8 cellular contexts compared by ENCODE assay signal in genomic region chr5:149564542-149565140, GRCh38. TPM values are rescaled to one million over a fixed set of nuclear protein-coding genes. Genes with fewer than 3 reads are reported as not detected.
DNase-seq lines count a peak whose midpoint lies in the region; ATAC-seq, FAIRE-seq and TF ChIP-seq lines count a peak whose summit lies in the region.
"Not testable (repeated sequence)": the region's sequence is repeated elsewhere in the genome, so short reads cannot be mapped to it uniquely, and the experiment has no call there.

No MANE protein-coding gene starts in this region.

- ATAC-seq in GM18870 (IDR thresholded peaks at IDR 0.05; ENCODE audit: unreplicated experiment) (peak; percentile 90), HG02885 (IDR thresholded peaks at IDR 0.05; ENCODE audit: poor library complexity, unreplicated experiment) (peak; percentile 93), GM12878 (peak; percentile 98), left ventricle myocardium superior (peak; percentile 82), psoas muscle (peak; percentile 76 to 84 (median 82))

- H3K4me3 ChIP-seq in BE2C (ENCODE audit: low read depth, low read length); GM12878; psoas muscle: not testable (repeated sequence)

- H3K9me3 ChIP-seq in BE2C; GM12878 (replicated peaks; ENCODE audit: control insufficient read depth, insufficient read depth, low read length); psoas muscle: not testable (repeated sequence)

- H3K9ac ChIP-seq in GM12878 (ENCODE audit: control insufficient read depth, insufficient read depth, low read length) = not testable (repeated sequence)

- 74% methylated on average over 15 of the region's 15 CpGs for WGBS in GM12878 (ENCODE audit: insufficient coverage, insufficient replicate concordance, low lambda C conversion rate, missing lambda C conversion rate)
- 55 to 61% (median 57%) methylated on average over 15 of the region's 15 CpGs for WGBS in psoas muscle, 3 donors

- H3K4me2 ChIP-seq in GM12878 (ENCODE audit: control insufficient read depth, insufficient read depth) = not testable (repeated sequence)

- not testable (repeated sequence) for TF ChIP-seq EP300 in GM12878 (IDR thresholded peaks at IDR 0.05; ENCODE audit: borderline replicate concordance in 1 of 2, control insufficient read depth in 1 of 2, low read depth in 2 of 2, low read length in 2 of 2)

- SMC1A ChIA-PET in GM12878 (lab: Charles Lee; ENCODE audit: uncharacterized antibody, unreplicated experiment) = interaction anchor here (0.6 to 4.6 kb wide), 15 partner anchors 13 to 192 kb away, joined by 3 to 37 read pairs (median 4); partner anchors contain the start of gene IL17B

- H4K20me1 ChIP-seq in GM12878 (ENCODE audit: control insufficient read depth, insufficient read depth) = not testable (repeated sequence)

- CTCF ChIA-PET in RWPE1 (lab: Yijun Ruan, JAX) (interaction anchor here (0.5 to 3.0 kb wide), 22 partner anchors 39 to 713 kb away, joined by 3 to 10 read pairs (median 4); no protein-coding TSS in a partner anchor), GM12878 (lab: Yijun Ruan, JAX) (interaction anchor here (0.5 to 4.1 kb wide), 38 partner anchors 9 to 529 kb away, joined by 3 to 64 read pairs (median 4); partner anchors contain the start of genes CSNK1A1 and PCYOX1L)

- H2AFZ ChIP-seq in GM12878 (ENCODE audit: control insufficient read depth, low read depth, low read length) = not testable (repeated sequence)

- H3K79me2 ChIP-seq in GM12878 (ENCODE audit: control insufficient read depth, insufficient read depth, low read length) = not testable (repeated sequence)

- H3K27me3 ChIP-seq in BE2C; GM12878 (replicated peaks in 1 of 2; ENCODE audit: control insufficient read depth in 2 of 2, insufficient read depth in 2 of 2, low read length in 1 of 2); psoas muscle (ENCODE audit: insufficient read depth in 3 of 3, low read length in 2 of 3): not testable (repeated sequence)

- not testable (repeated sequence) for BruUV-seq in GM12878 (replicated peaks; lab: Mats Ljungman, UMichigan)

- not testable (repeated sequence) for TF ChIP-seq POLR2A in GM12878 (IDR thresholded peaks at IDR 0.05; ENCODE audit: low read depth, low read length)

- not testable (repeated sequence) for H3K4me1 ChIP-seq in BE2C; GM12878 (ENCODE audit: control insufficient read depth, insufficient read depth, low read length)
- H3K4me1 ChIP-seq in psoas muscle = peaks cover 31% of the 10 kb centered on the region

- TF ChIP-seq CTCF in BE2C (IDR thresholded peaks at IDR 0.05; ENCODE audit: low read depth, low read length) (peak; percentile 59), RWPE1 (conservative IDR thresholded peaks at IDR 0.05; ENCODE audit: low read depth) (peak; percentile 78), GM12878 (IDR thresholded peaks at IDR 0.05 in 2 of 3, conservative IDR thresholded peaks at IDR 0.05 in 1 of 3; ENCODE audit: control insufficient read depth in 2 of 3, extremely low read depth in 1 of 3, insufficient read depth in 1 of 3, low read depth in 3 of 3, low read length in 3 of 3) (peak; percentile 44 to 75 (median 59); a peak in 5 of 6 replicates), psoas muscle (IDR thresholded peaks at IDR 0.05) (peak; percentile 70)

- RAD21 ChIA-PET in GM12878 (lab: Charles Lee; ENCODE audit: unreplicated experiment) = interaction anchor here (0.6 to 4.8 kb wide), 16 partner anchors 15 to 247 kb away, joined by 3 to 39 read pairs (median 4); no protein-coding TSS in a partner anchor

- TF ChIP-seq RAD21 in GM12878 (IDR thresholded peaks at IDR 0.05; ENCODE audit: insufficient read depth, low read depth, low read length) = peak; percentile 78

- peak; percentile 29 for DNase-seq in BE2C
- DNase-seq in NCI-H1048 (lab: John Stamatoyannopoulos, UW) = peak; percentile 66
- peak; percentile 82 for DNase-seq in RWPE1 (ENCODE audit: low spot score)
- DNase-seq in GM12878 (ENCODE audit: low read depth, low spot score) = peak; percentile 42
- DNase-seq in left ventricle myocardium superior, psoas muscle: not testable (repeated sequence)

- POLR2A ChIA-PET in RWPE1 (lab: Yijun Ruan, JAX; ENCODE audit: low non-redundant PET) = not testable (repeated sequence)
- POLR2A ChIA-PET in GM12878 (lab: Charles Lee) = interaction anchor here (1.1 kb wide), 1 partner anchor 14 kb away, joined by 3 read pairs; no protein-coding TSS in a partner anchor

- in situ Hi-C loops in GM12878 (cut with MboI) = loop anchor here (5.0 kb wide), 1 partner anchor 122 kb away; no protein-coding TSS in a partner anchor

- intact Hi-C loops in GM12878 (cut with micrococcal nuclease; ENCODE audit: unreplicated experiment) (loop anchor here (1.0 to 2.0 kb wide), 4 partner anchors 122 to 246 kb away; no protein-coding TSS in a partner anchor), left ventricle myocardium superior (cut with micrococcal nuclease) (loop anchor here (5.0 to 10.0 kb wide), 2 partner anchors 127 to 180 kb away; no protein-coding TSS in a partner anchor), psoas muscle (cut with DNase I) (loop anchor here in 1 of 2 donors (5.0 kb wide), 2 partner anchors 122 to 182 kb away; no protein-coding TSS in a partner anchor)

- not testable (repeated sequence) for H3K36me3 ChIP-seq in BE2C; GM12878 (ENCODE audit: control insufficient read depth in 2 of 2, insufficient read depth in 2 of 2, low read length in 1 of 2); psoas muscle (ENCODE audit: insufficient read depth in 1 of 2, low read depth in 1 of 2)

- peak; percentile 100 for FAIRE-seq in GM12878 (lab: Jason Lieb, UNC)

- H3K27ac ChIP-seq in RWPE1 = peak overlapping the region; percentile 72
- not testable (repeated sequence) for H3K27ac ChIP-seq in GM12878 (ENCODE audit: control insufficient read depth, insufficient read depth)
- H3K27ac ChIP-seq in psoas muscle = peak overlapping the region; percentile 27

TF ChIP-seq in GM12878, 131 proteins besides CTCF, POLR2A, EP300 and RAD21:
- peak; percentile 65; the same call in 1 of the 2 replicates for TF ChIP-seq SMC3 (IDR thresholded peaks at IDR 0.05; ENCODE audit: borderline replicate concordance, low read length)
- TF ChIP-seq POU2F2 (IDR thresholded peaks at IDR 0.05; ENCODE audit: borderline replicate concordance, low read depth, low read length) = 0 out of 3 replicates have a peak, but pooled peaks have one; percentile 21

RNA-seq across cellular contexts. Expression of gene CSNK1A1, which starts 13.4 kb away (rescaled TPM):
- polyA plus RNA-seq in BE2C (2012; ENCODE audit: insufficient read depth, insufficient read length, low read depth) = 208 TPM
- 312 and 318 TPM in 2 replicates for total RNA-seq in GM12878 (2013; cell fraction: nucleolus; rRNA removed)
- total RNA-seq in GM12878 (2014; rRNA removed) (146 and 155 TPM in 2 replicates), GM12878 (2014; rRNA removed; fragmentation: Illumina TruSeq; extraction: Trizol) (126 and 134 TPM in 2 replicates), GM12878 (2021) (138 and 143 TPM in 2 replicates), left ventricle myocardium superior (214 TPM), psoas muscle (100 to 1,000 TPM; 139 to 394 (median 224) TPM)
- 53.0 TPM for polyA plus RNA-seq in GM12878 (2011; ENCODE audit: low read depth)
- polyA plus RNA-seq in GM12878 (2011; rRNA removed) (132 and 184 TPM in 2 replicates), GM12878 (2014; fragmentation: Illumina TruSeq; extraction: Trizol) (107 and 127 TPM in 2 replicates), GM12878 (2014; fragmentation: Nextera tagmentation; extraction: Ambion mirVana) (10 to 100 TPM; 53.3 to 62.0 TPM), GM12878 (2014; rRNA removed) (104 and 106 TPM in 2 replicates), GM12878 (2016; fragmentation: Nextera tagmentation; extraction: Ambion mirVana) (100 to 1,000 TPM; 134 to 147 TPM), psoas muscle (100 to 1,000 TPM in 2 of 3 donors, 10 to 100 TPM in 1; 73.6 to 201 (median 142) TPM)
- polyA plus RNA-seq in GM12878 (2011; cell fraction: cytosol; rRNA removed) = 61.7 and 81.7 TPM in 2 replicates
- 69.8 and 72.5 TPM in 2 replicates for polyA plus RNA-seq in GM12878 (2011; cell fraction: nucleus; rRNA removed)
- 54.7 and 73.9 TPM in 2 replicates for polyA plus RNA-seq in GM12878 (2012)
- polyA minus RNA-seq in GM12878 (2011; rRNA and poly(A)+ RNA removed) = 169 and 189 TPM in 2 replicates
- polyA minus RNA-seq in GM12878 (2011; cell fraction: cytosol; rRNA and poly(A)+ RNA removed) = 61.2 and 75.4 TPM in 2 replicates
- 80.2 and 126 TPM in 2 replicates for polyA minus RNA-seq in GM12878 (2011; cell fraction: nucleus; rRNA and poly(A)+ RNA removed)

RNA-seq across cellular contexts. Expression of gene ARHGEF37, which starts 16.7 kb away (rescaled TPM):
- polyA plus RNA-seq in BE2C (2012; ENCODE audit: insufficient read depth, insufficient read length, low read depth) = 0.23 TPM
- 0.17 and 0.32 TPM in 2 replicates for total RNA-seq in GM12878 (2013; cell fraction: nucleolus; rRNA removed)
- total RNA-seq in GM12878 (2014; rRNA removed) (0.49 and 0.62 TPM in 2 replicates), GM12878 (2014; rRNA removed; fragmentation: Illumina TruSeq; extraction: Trizol) (0.85 and 0.97 TPM in 2 replicates), GM12878 (2021) (1.1 and 1.2 TPM in 2 replicates), left ventricle myocardium superior (32.8 TPM), psoas muscle (10 to 100 TPM in 3 of 4 donors, 1 to 10 TPM in 1; 9.0 to 29.3 (median 18.7) TPM)
- polyA plus RNA-seq in GM12878 (2011; ENCODE audit: low read depth) = 0.05 TPM
- polyA plus RNA-seq in GM12878 (2011; rRNA removed) (0.29 and 0.52 TPM in 2 replicates), GM12878 (2014; fragmentation: Illumina TruSeq; extraction: Trizol) (0.60 and 0.65 TPM in 2 replicates), GM12878 (2014; fragmentation: Nextera tagmentation; extraction: Ambion mirVana) (under 1 TPM; 0.16 to 0.23 TPM), GM12878 (2014; rRNA removed) (0.58 and 0.63 TPM in 2 replicates), GM12878 (2016; fragmentation: Nextera tagmentation; extraction: Ambion mirVana) (1 to 10 TPM in 1 of 2 experiments, under 1 TPM in 1; 0.78 to 1.1 TPM), psoas muscle (10 to 100 TPM in 2 of 3 donors, 1 to 10 TPM in 1; 2.3 to 13.4 (median 13.0) TPM)
- polyA plus RNA-seq in GM12878 (2011; cell fraction: cytosol; rRNA removed) = 0.10 and 0.17 TPM in 2 replicates
- 0.36 and 0.44 TPM in 2 replicates for polyA plus RNA-seq in GM12878 (2011; cell fraction: nucleus; rRNA removed)
- 0.20 and 0.48 TPM in 2 replicates for polyA plus RNA-seq in GM12878 (2012)
- polyA minus RNA-seq in GM12878 (2011; rRNA and poly(A)+ RNA removed) = 0.07 and 0.15 TPM in 2 replicates
- polyA minus RNA-seq in GM12878 (2011; cell fraction: cytosol; rRNA and poly(A)+ RNA removed) = not detected in 2 replicates
- polyA minus RNA-seq in GM12878 (2011; cell fraction: nucleus; rRNA and poly(A)+ RNA removed) = 0.10 and 0.24 TPM in 2 replicates

Comparison
In these comparisons a context has a peak if more than half of its experiments do, and no peak if none do; other contexts are left out.
1. RNA of gene ARHGEF37, which starts 16.7 kb away (total RNA-seq): 32.8 TPM in left ventricle myocardium superior (single experiment) and 9.0 to 29.3 TPM in psoas muscle; 0.17 to 1.2 TPM in GM12878; every median in the first group is over 4 times any median in the second.
2. Peak in every context shown above with its lines, with median percentiles within 50 percentile points of each other: CTCF ChIP-seq and ATAC-seq.